1 cellular context compared by ENCODE assay signal in the genomic region with DNA sequence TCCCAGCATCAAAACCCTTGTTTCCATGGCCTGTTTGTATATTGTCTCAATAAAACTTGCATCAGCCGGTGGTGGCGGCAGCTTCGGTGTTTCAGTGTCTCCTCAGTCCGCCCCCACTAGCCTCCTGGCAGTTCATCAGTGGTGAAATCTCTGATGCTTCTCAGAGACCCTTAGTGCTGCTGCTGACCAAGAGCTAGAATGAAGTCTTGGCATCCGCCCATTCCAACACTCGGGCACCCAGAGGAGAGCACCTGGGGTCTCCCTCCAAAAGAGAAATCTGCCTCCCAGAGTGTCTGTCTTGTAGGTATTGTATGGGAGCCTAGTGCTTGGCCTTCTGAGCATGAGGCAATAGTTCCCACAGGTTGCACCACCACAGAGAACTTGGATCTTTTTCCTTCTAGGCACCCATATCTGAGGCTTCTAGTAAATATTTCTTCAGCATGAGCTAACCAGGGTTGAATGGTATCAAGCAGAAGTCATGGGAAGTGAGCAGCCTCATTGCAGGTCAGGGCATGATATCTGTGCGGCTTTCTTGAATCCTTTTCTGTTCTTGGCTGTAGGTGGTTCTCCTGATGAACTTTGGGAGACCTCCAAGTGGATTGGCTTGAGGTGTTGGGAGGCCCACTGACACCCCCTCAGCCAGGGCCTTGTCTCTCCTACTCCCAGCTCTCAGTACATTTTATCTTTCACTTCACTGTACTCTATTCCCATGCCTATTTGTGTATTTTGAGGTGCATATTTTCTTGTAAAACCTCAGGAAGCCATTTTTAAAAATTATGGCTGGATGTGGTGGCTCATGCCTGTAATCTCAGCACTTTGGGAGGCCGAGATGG.
TF ChIP-seq lines count a peak whose summit lies in the region.

No MANE protein-coding gene starts in this region.

TF ChIP-seq in K562, 482 proteins besides CTCF, POLR2A, EP300 and RAD21 (continued from another document and continues in another):
- TF ChIP-seq, protein P1, sequence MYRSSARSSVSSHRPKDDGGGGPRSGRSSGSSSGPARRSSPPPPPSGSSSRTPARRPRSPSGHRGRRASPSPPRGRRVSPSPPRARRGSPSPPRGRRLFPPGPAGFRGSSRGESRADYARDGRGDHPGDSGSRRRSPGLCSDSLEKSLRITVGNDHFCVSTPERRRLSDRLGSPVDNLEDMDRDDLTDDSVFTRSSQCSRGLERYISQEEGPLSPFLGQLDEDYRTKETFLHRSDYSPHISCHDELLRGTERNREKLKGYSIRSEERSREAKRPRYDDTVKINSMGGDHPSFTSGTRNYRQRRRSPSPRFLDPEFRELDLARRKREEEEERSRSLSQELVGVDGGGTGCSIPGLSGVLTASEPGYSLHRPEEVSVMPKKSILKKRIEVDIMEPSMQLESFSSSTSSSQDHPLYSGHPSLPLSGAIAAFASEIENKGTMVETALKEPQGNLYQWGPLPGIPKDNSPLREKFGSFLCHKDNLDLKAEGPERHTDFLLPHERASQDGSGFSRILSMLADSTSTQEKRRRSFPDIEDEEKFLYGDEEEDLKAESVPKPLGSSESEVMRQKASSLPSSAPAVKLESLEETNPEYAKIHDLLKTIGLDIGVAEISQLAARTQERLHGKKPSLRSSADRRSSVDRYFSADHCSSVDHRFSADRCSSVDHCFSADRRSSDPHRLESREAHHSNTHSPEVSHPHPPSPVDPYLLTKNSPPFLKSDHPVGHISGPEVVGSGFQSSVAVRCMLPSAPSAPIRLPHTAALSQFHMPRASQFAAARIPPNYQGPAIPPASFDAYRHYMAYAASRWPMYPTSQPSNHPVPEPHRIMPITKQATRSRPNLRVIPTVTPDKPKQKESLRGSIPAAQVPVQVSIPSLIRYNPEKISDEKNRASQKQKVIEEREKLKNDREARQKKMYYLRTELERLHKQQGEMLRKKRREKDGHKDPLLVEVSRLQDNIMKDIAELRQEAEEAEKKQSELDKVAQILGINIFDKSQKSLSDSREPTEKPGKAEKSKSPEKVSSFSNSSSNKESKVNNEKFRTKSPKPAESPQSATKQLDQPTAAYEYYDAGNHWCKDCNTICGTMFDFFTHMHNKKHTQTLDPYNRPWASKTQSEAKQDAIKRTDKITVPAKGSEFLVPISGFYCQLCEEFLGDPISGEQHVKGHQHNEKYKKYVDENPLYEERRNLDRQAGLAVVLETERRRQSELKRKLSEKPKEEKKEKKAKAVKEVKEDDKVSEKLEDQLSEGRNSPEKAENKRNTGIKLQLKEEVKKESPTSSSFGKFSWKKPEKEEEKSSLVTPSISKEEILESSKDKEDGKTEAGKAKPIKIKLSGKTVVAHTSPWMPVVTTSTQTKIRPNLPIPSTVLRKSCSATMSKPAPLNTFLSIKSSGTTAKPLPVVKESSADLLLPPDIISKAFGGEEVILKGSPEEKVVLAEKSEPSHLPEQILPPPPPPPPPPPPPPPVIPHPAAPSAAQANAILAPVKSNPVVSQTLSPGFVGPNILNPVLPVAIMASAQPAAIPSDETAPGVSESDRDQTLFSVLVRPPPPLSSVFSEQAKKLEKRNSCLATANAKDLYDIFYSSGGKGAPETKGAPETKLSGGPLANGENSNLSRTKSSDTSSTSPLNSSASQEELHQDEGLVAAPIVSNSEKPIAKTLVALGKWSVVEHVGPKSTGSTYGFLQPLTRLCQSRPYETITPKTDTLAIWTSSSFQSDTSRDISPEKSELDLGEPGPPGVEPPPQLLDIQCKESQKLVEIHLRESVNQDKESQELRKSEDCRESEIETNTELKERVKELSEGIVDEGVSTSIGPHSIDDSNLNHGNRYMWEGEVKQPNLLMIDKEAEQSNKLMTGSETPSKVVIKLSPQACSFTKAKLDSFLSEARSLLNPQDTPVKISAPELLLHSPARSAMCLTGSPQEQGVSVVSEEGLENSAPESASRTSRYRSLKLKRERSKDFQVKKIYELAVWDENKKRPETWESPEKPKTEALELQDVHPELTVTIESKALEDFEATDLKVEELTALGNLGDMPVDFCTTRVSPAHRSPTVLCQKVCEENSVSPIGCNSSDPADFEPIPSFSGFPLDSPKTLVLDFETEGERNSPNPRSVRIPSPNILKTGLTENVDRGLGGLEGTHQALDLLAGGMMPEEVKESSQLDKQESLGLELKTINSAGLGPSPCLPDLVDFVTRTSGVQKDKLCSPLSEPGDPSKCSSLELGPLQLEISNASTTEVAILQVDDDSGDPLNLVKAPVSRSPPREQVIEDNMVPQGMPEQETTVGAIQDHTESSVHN (IDR thresholded peaks at IDR 0.05; ENCODE audit: borderline replicate concordance in 1 of 2, low read depth in 1 of 2): no peak; a peak in 1 of 4 replicates
- no peak for TF ChIP-seq SNIP1 (IDR thresholded peaks at IDR 0.05; ENCODE audit: low read depth)
- no peak for TF ChIP-seq RBFOX2 (IDR thresholded peaks at IDR 0.05; ENCODE audit: low read depth, low read length)
- no peak for TF ChIP-seq XRCC3 (IDR thresholded peaks at IDR 0.05)
- TF ChIP-seq FOXP1 (CRISPR knock-in tag; IDR thresholded peaks at IDR 0.05): peak; percentile 73; the same call in 1 of the 2 replicates
- TF ChIP-seq CSDE1 (IDR thresholded peaks at IDR 0.05): no peak
- no peak for TF ChIP-seq C11orf30 (IDR thresholded peaks at IDR 0.05; ENCODE audit: low read depth)
- TF ChIP-seq, protein P2, sequence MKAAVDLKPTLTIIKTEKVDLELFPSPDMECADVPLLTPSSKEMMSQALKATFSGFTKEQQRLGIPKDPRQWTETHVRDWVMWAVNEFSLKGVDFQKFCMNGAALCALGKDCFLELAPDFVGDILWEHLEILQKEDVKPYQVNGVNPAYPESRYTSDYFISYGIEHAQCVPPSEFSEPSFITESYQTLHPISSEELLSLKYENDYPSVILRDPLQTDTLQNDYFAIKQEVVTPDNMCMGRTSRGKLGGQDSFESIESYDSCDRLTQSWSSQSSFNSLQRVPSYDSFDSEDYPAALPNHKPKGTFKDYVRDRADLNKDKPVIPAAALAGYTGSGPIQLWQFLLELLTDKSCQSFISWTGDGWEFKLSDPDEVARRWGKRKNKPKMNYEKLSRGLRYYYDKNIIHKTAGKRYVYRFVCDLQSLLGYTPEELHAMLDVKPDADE (conservative IDR thresholded peaks at IDR 0.05; ENCODE audit: control insufficient read depth, low read depth, low read length): no peak
- TF ChIP-seq RBM17 (IDR thresholded peaks at IDR 0.05; ENCODE audit: borderline replicate concordance, low read depth, low read length): no peak
- no peak for TF ChIP-seq ZNF282 (CRISPR knock-in tag; IDR thresholded peaks at IDR 0.05)
- no peak for TF ChIP-seq NFIX (CRISPR knock-in tag; IDR thresholded peaks at IDR 0.05; ENCODE audit: low read depth)
- TF ChIP-seq, protein P3, sequence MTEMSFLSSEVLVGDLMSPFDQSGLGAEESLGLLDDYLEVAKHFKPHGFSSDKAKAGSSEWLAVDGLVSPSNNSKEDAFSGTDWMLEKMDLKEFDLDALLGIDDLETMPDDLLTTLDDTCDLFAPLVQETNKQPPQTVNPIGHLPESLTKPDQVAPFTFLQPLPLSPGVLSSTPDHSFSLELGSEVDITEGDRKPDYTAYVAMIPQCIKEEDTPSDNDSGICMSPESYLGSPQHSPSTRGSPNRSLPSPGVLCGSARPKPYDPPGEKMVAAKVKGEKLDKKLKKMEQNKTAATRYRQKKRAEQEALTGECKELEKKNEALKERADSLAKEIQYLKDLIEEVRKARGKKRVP (CRISPR knock-in tag; IDR thresholded peaks at IDR 0.05): peak; percentile 85
- TF ChIP-seq SRSF3 (IDR thresholded peaks at IDR 0.05; ENCODE audit: insufficient read depth, low read length): no peak
- TF ChIP-seq DPF2 (IDR thresholded peaks at IDR 0.05): peak; percentile 28; the same call in 1 of the 2 replicates
- TF ChIP-seq ARID4B (CRISPR knock-in tag; IDR thresholded peaks at IDR 0.05): peak; percentile 79; the same call in 1 of the 2 replicates
- TF ChIP-seq BDP1 (IDR thresholded peaks at IDR 0.05; ENCODE audit: insufficient read depth, insufficient read length): no peak
- TF ChIP-seq SMAD4 (CRISPR knock-in tag; conservative IDR thresholded peaks at IDR 0.05): no peak; the same call in 1 of the 2 replicates
- TF ChIP-seq CBX1 (IDR thresholded peaks at IDR 0.05; ENCODE audit: low read depth): no peak
- peak; percentile 73; the same call in 1 of the 2 replicates for TF ChIP-seq JUND (IDR thresholded peaks at IDR 0.05; ENCODE audit: borderline replicate concordance, low read depth, low read length)
- TF ChIP-seq JUND (tag; IDR thresholded peaks at IDR 0.05; ENCODE audit: borderline replicate concordance, low read depth, low read length): 0 out of 3 replicates have a peak, but pooled peaks have one; percentile 64
- TF ChIP-seq SIN3A (IDR thresholded peaks at IDR 0.05; ENCODE audit: borderline replicate concordance in 2 of 2, control insufficient read depth in 1 of 2, low read depth in 2 of 2, low read length in 2 of 2): no peak
- no peak for TF ChIP-seq E2F3 (CRISPR knock-in tag; IDR thresholded peaks at IDR 0.05)
- TF ChIP-seq DDX20 (tag; IDR thresholded peaks at IDR 0.05; ENCODE audit: low read depth): no peak
- no peak for TF ChIP-seq IRF2 (CRISPR knock-in tag; IDR thresholded peaks at IDR 0.05)
- 0 out of 2 replicates have a peak, but pooled peaks have one; percentile 42 for TF ChIP-seq RHOXF2B (CRISPR knock-in tag; conservative IDR thresholded peaks at IDR 0.05)
- TF ChIP-seq, protein P4, sequence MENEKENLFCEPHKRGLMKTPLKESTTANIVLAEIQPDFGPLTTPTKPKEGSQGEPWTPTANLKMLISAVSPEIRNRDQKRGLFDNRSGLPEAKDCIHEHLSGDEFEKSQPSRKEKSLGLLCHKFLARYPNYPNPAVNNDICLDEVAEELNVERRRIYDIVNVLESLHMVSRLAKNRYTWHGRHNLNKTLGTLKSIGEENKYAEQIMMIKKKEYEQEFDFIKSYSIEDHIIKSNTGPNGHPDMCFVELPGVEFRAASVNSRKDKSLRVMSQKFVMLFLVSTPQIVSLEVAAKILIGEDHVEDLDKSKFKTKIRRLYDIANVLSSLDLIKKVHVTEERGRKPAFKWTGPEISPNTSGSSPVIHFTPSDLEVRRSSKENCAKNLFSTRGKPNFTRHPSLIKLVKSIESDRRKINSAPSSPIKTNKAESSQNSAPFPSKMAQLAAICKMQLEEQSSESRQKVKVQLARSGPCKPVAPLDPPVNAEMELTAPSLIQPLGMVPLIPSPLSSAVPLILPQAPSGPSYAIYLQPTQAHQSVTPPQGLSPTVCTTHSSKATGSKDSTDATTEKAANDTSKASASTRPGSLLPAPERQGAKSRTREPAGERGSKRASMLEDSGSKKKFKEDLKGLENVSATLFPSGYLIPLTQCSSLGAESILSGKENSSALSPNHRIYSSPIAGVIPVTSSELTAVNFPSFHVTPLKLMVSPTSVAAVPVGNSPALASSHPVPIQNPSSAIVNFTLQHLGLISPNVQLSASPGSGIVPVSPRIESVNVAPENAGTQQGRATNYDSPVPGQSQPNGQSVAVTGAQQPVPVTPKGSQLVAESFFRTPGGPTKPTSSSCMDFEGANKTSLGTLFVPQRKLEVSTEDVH (IDR thresholded peaks at IDR 0.05; ENCODE audit: low read depth, partially characterized antibody): peak; percentile 78
- TF ChIP-seq, protein P5, sequence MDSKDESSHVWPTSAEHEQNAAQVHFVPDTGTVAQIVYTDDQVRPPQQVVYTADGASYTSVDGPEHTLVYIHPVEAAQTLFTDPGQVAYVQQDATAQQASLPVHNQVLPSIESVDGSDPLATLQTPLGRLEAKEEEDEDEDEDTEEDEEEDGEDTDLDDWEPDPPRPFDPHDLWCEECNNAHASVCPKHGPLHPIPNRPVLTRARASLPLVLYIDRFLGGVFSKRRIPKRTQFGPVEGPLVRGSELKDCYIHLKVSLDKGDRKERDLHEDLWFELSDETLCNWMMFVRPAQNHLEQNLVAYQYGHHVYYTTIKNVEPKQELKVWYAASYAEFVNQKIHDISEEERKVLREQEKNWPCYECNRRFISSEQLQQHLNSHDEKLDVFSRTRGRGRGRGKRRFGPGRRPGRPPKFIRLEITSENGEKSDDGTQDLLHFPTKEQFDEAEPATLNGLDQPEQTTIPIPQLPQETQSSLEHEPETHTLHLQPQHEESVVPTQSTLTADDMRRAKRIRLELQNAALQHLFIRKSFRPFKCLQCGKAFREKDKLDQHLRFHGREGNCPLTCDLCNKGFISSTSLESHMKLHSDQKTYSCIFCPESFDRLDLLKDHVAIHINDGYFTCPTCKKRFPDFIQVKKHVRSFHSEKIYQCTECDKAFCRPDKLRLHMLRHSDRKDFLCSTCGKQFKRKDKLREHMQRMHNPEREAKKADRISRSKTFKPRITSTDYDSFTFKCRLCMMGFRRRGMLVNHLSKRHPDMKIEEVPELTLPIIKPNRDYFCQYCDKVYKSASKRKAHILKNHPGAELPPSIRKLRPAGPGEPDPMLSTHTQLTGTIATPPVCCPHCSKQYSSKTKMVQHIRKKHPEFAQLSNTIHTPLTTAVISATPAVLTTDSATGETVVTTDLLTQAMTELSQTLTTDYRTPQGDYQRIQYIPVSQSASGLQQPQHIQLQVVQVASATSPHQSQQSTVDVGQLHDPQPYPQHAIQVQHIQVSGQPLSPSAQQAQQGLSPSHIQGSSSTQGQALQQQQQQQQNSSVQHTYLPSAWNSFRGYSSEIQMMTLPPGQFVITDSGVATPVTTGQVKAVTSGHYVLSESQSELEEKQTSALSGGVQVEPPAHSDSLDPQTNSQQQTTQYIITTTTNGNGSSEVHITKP (IDR thresholded peaks at IDR 0.05; ENCODE audit: partially characterized antibody): no peak
- 0 out of 2 replicates have a peak, but pooled peaks have one; percentile 10 for TF ChIP-seq FOSL1 (tag; conservative IDR thresholded peaks at IDR 0.05)
- TF ChIP-seq RAD51 (IDR thresholded peaks at IDR 0.05; ENCODE audit: borderline replicate concordance, low read depth): no peak
- TF ChIP-seq GABPB1 (CRISPR knock-in tag; IDR thresholded peaks at IDR 0.05): 0 out of 2 replicates have a peak, but pooled peaks have one; percentile 14
- TF ChIP-seq RCOR1 (IDR thresholded peaks at IDR 0.05; ENCODE audit: borderline replicate concordance in 1 of 2, low read depth in 2 of 2, low read length in 2 of 2): peak; percentile 13 to 24; a peak in 2 of 4 replicates
- TF ChIP-seq ZNF146 (CRISPR knock-in tag; IDR thresholded peaks at IDR 0.05; ENCODE audit: unreplicated experiment): no peak
